ENCODE assay signal across 14 cellular contexts in genomic region chr5:131364507-131365050, GRCh38.
DNase-seq lines count a peak whose midpoint lies in the region; ATAC-seq and TF ChIP-seq lines count a peak whose summit lies in the region.
"Had no signal": no experiment of that assay in that cellular context is flagged by ENCODE, and none has a peak within 500 bp of the region (broad histone marks: within the 10 kb centered on the region; RNA-seq: fewer than 3 reads in every experiment).

No MANE protein-coding gene starts in this region.

- no peak overlapping the region for H3K18ac ChIP-seq in IMR-90 (ENCODE audit: low read depth, low read length)

- 0 out of 2 replicates have a peak overlapping the region, but pooled peaks have one; percentile 10 for H2AK5ac ChIP-seq in IMR-90 (ENCODE audit: low read depth, low read length)

- peak; percentile 76 for ATAC-seq in CD4-positive, alpha-beta T cell (ENCODE audit: poor library complexity)
- no peak for ATAC-seq in IMR-90 (ENCODE audit: low read depth)
- ATAC-seq in activated CD8-positive, alpha-beta T cell treated with anti-CD3 and anti-CD28 coated beads, Interleukin-2, amount 10 ng/mL, durations not matched to agents 7 days and 5 days = peak; percentile 76
- no peak for ATAC-seq in naive B cell (ENCODE audit: low read depth in 2 of 2)
- ATAC-seq: heart right ventricle had no signal

- H3K4me2 ChIP-seq in IMR-90 (ENCODE audit: low read depth, low read length) = no peak overlapping the region

- peaks cover 85% of the 10 kb centered on the region for H3K36me3 Mint-ChIP-seq in CD4-positive, alpha-beta T cell (ENCODE audit: low read depth)
- H3K36me3 Mint-ChIP-seq in activated CD8-positive, alpha-beta T cell treated with anti-CD3 and anti-CD28 coated beads, Interleukin-2, amount 10 ng/mL, durations not matched to agents 7 days and 5 days (ENCODE audit: low read depth) = peaks cover 70% of the 10 kb centered on the region
- peaks cover 29 to 42% of the 10 kb centered on the region in 2 donors for H3K36me3 Mint-ChIP-seq in naive B cell

- no peak overlapping the region for H3K9ac ChIP-seq in IMR-90 (ENCODE audit: low read depth, low read length)

- dilution Hi-C loops in IMR-90 (cut with HindIII; ENCODE audit: low sequenced_read_pairs, unreplicated experiment) = no loop called here

- H3K4me3 ChIP-seq in IMR-90 (ENCODE audit: insufficient read depth, low read depth, low read length) (no peak overlapping the region), ovary (no peak overlapping the region)
- H3K4me3 ChIP-seq: heart right ventricle, prostate gland, SJSA1, thoracic aorta had no signal

- H3K36me3 ChIP-seq in IMR-90 (ENCODE audit: control insufficient read depth, insufficient read depth, low read length) (0 out of 2 replicates have a peak, but pooled peaks cover 3% of the 10 kb centered on the region), ovary (no peaks in the 10 kb centered on the region)
- H3K36me3 ChIP-seq: prostate gland, thoracic aorta had no signal

- no peak overlapping the region for H3K14ac ChIP-seq in IMR-90 (replicated peaks; ENCODE audit: low read depth, low read length)

- peak overlapping the region; percentile 63 for H3K4me3 Mint-ChIP-seq in CD4-positive, alpha-beta T cell
- H3K4me3 Mint-ChIP-seq in activated CD8-positive, alpha-beta T cell treated with anti-CD3 and anti-CD28 coated beads, Interleukin-2, amount 10 ng/mL, durations not matched to agents 7 days and 5 days = peak overlapping the region; percentile 26
- peak overlapping the region in 4 of 8 donors; percentile 2 to 42 (median 5) for H3K4me3 Mint-ChIP-seq in naive B cell

- BruUV-seq in IMR-90 (replicated peaks; lab: Mats Ljungman, UMichigan) = no TSS peak

- H3K79me1 ChIP-seq in IMR-90 (ENCODE audit: low read depth in 1 of 2, low read length in 2 of 2) = peaks cover 23 to 54% of the 10 kb centered on the region in 2 experiments

- no peak overlapping the region for H3K4ac ChIP-seq in IMR-90 (ENCODE audit: low read depth, low read length)

- TF ChIP-seq POLR2A in IMR-90 (IDR thresholded peaks at IDR 0.05; ENCODE audit: low read depth, low read length) = no peak
- no peak for TF ChIP-seq POLR2A in ovary (IDR thresholded peaks at IDR 0.05)

- CTCF ChIA-PET in CD4-positive, alpha-beta T cell (lab: Charles Lee) = interaction anchor here (0.8 to 1.6 kb wide), 4 partner anchors 8 to 99 kb away, joined by 3 to 5 read pairs (median 4); no protein-coding TSS in a partner anchor
- CTCF ChIA-PET in IMR-90 (lab: Yijun Ruan, JAX) = interaction anchor here (0.5 kb wide), 1 partner anchor 38 kb away, joined by 3 read pairs; no protein-coding TSS in a partner anchor
- CTCF ChIA-PET in activated CD8-positive, alpha-beta T cell treated with anti-CD3 and anti-CD28 coated beads, Interleukin-2, amount 10 ng/mL, durations not matched to agents 7 days and 5 days (lab: Charles Lee) = interaction anchor here (1.0 to 2.1 kb wide), 3 partner anchors 8 to 17 kb away, joined by 4 to 10 read pairs (median 4); no protein-coding TSS in a partner anchor

- no peaks in the 10 kb centered on the region for H3K27me3 Mint-ChIP-seq in CD4-positive, alpha-beta T cell
- no peaks in the 10 kb centered on the region for H3K27me3 Mint-ChIP-seq in activated CD8-positive, alpha-beta T cell treated with anti-CD3 and anti-CD28 coated beads, Interleukin-2, amount 10 ng/mL, durations not matched to agents 7 days and 5 days (ENCODE audit: low read depth)
- no peaks in the 10 kb centered on the region for H3K27me3 Mint-ChIP-seq in naive B cell

- in situ Hi-C loops in IMR-90 (cut with MboI; ENCODE audit: low sequenced_read_pairs) = no loop called here

- no CpG with 5 or more reads among the region's 1 CpG for WGBS in IMR-90 (ENCODE audit: extremely low coverage in 2 of 2, insufficient read length in 1 of 2), 2 experiments
- 66 to 87% (median 72%) methylated on average over 1 of the region's 1 CpG for WGBS in ovary, 3 donors

- H3K27ac ChIP-seq in CD4-positive, alpha-beta T cell (ENCODE audit: low read depth, low read length) = peak overlapping the region; percentile 32
- H3K27ac ChIP-seq in IMR-90 (ENCODE audit: insufficient read depth, low read length) (no peak overlapping the region), ovary (no peak overlapping the region)
- H3K27ac ChIP-seq: C4-2B, heart right ventricle, prostate gland, SJSA1, thoracic aorta had no signal

- H3K23ac ChIP-seq in IMR-90 (ENCODE audit: low read depth, low read length) = peak overlapping the region; percentile 37; the same call in 1 of the 2 replicates

- TF ChIP-seq EP300 in ovary (IDR thresholded peaks at IDR 0.05) = no peak

- no peak overlapping the region for H2AFZ ChIP-seq in IMR-90 (replicated peaks; ENCODE audit: low read length, poor library complexity)

- peaks cover 10% of the 10 kb centered on the region for H3K9me1 ChIP-seq in IMR-90 (ENCODE audit: insufficient read depth, low read length)

- H3K27me3 ChIP-seq in CD4-positive, alpha-beta T cell (ENCODE audit: control insufficient read depth, insufficient read depth, low read length) = no peaks in the 10 kb centered on the region
- H3K27me3 ChIP-seq in IMR-90 (ENCODE audit: control insufficient read depth, insufficient read depth, low read length) (no peaks in the 10 kb centered on the region), ovary (no peaks in the 10 kb centered on the region)
- H3K27me3 ChIP-seq: heart right ventricle, SJSA1 had no signal

- H3K9me3 Mint-ChIP-seq in CD4-positive, alpha-beta T cell = peaks cover 2% of the 10 kb centered on the region
- no peaks in the 10 kb centered on the region for H3K9me3 Mint-ChIP-seq in activated CD8-positive, alpha-beta T cell treated with anti-CD3 and anti-CD28 coated beads, Interleukin-2, amount 10 ng/mL, durations not matched to agents 7 days and 5 days (ENCODE audit: insufficient read depth)
- H3K9me3 Mint-ChIP-seq in naive B cell = no peaks in the 10 kb centered on the region

- intact Hi-C loops in CD4-positive, alpha-beta T cell (cut with DNase I, micrococcal nuclease) = loop anchor here in 1 of 2 experiments (2.0 to 5.0 kb wide), 3 partner anchors 14 to 53 kb away; no protein-coding TSS in a partner anchor
- intact Hi-C loops in IMR-90 (cut with micrococcal nuclease) (no loop called here), ovary (cut with DNase I) (loop anchor here in 1 of 4 donors (5.0 kb wide), 1 partner anchor 692 kb away; no protein-coding TSS in a partner anchor), posterior vena cava (cut with DNase I) (no loop called here)

- no peak overlapping the region for H2BK20ac ChIP-seq in IMR-90 (ENCODE audit: low read depth, low read length)

- no peak for TF ChIP-seq RAD21 in IMR-90 (IDR thresholded peaks at IDR 0.05; ENCODE audit: low read length)

- H4K20me1 ChIP-seq in IMR-90 (ENCODE audit: insufficient read depth, low read length) = no peaks in the 10 kb centered on the region

- DNase-seq in CD4-positive, alpha-beta T cell = no peak
- DNase-seq in IMR-90 = no peak
- DNase-seq in activated CD8-positive, alpha-beta T cell treated with anti-CD3 and anti-CD28 coated beads, Interleukin-2, amount 10 ng/mL, durations not matched to agents 7 days and 5 days = peak; percentile 52
- no peak for DNase-seq in naive B cell
- DNase-seq in activated effector memory CD4-positive, alpha-beta T cell treated with anti-CD3 and anti-CD28 coated beads, Interleukin-2, amount 50 U/mL, for 16 hours = no peak
- DNase-seq in ovary = no peak
- DNase-seq in posterior vena cava (ENCODE audit: low spot score) = no peak
- DNase-seq: dermis blood vessel endothelial cell; heart right ventricle; stimulated activated CD4-positive, alpha-beta T cell treated with anti-CD3 and anti-CD28 coated beads, Interleukin-15, amount 100 ng/mL, for 24 hours had no signal

- H2BK5ac ChIP-seq in IMR-90 (ENCODE audit: low read depth, low read length, poor library complexity, severe bottlenecking) = no peak overlapping the region

- H2BK120ac ChIP-seq in IMR-90 (ENCODE audit: low read depth, low read length) = no peak overlapping the region; the same call in 1 of the 2 replicates

- H4K8ac ChIP-seq in IMR-90 (ENCODE audit: low read depth in 2 of 2, low read length in 2 of 2) = no peak overlapping the region

- H3K4me1 ChIP-seq in IMR-90 (ENCODE audit: control insufficient read depth, insufficient read depth, low read length) (peaks cover 4% of the 10 kb centered on the region), ovary (ENCODE audit: insufficient read depth) (no peaks in the 10 kb centered on the region)
- H3K4me1 ChIP-seq: prostate gland had no signal

- no peak overlapping the region for H4K5ac ChIP-seq in IMR-90 (ENCODE audit: low read depth, low read length)

- H3K27ac Mint-ChIP-seq in CD4-positive, alpha-beta T cell = peak overlapping the region; percentile 81
- H3K27ac Mint-ChIP-seq in activated CD8-positive, alpha-beta T cell treated with anti-CD3 and anti-CD28 coated beads, Interleukin-2, amount 10 ng/mL, durations not matched to agents 7 days and 5 days = peak overlapping the region; percentile 81
- peak overlapping the region; percentile 32 to 91 (median 66) for H3K27ac Mint-ChIP-seq in naive B cell

- no peak for TF ChIP-seq CTCF in CD4-positive, alpha-beta T cell (IDR thresholded peaks at IDR 0.05)
- TF ChIP-seq CTCF in IMR-90 (conservative IDR thresholded peaks at IDR 0.05; ENCODE audit: low read depth, low read length) (no peak), ovary (IDR thresholded peaks at IDR 0.05) (no peak)

- no peak overlapping the region for H2AK9ac ChIP-seq in IMR-90 (replicated peaks; ENCODE audit: low read depth, low read length, poor library complexity)

- POLR2A ChIA-PET in CD4-positive, alpha-beta T cell (lab: Charles Lee) = interaction anchor here (0.8 to 3.5 kb wide), 7 partner anchors 8 to 100 kb away, joined by 3 to 21 read pairs (median 7); partner anchors contain the start of gene CDC42SE2
- POLR2A ChIA-PET in IMR-90 (lab: Charles Lee; ENCODE audit: unreplicated experiment) = no interaction called here
- POLR2A ChIA-PET in activated CD8-positive, alpha-beta T cell treated with anti-CD3 and anti-CD28 coated beads, Interleukin-2, amount 10 ng/mL, durations not matched to agents 7 days and 5 days (lab: Charles Lee) = interaction anchor here (0.7 to 1.9 kb wide), 3 partner anchors 15 to 100 kb away, joined by 5 to 7 read pairs (median 6); partner anchors contain the start of gene CDC42SE2

- H2BK15ac ChIP-seq in IMR-90 (ENCODE audit: low read depth, low read length) = no peak overlapping the region

- no peaks in the 10 kb centered on the region for H3K9me3 ChIP-seq in CD4-positive, alpha-beta T cell (ENCODE audit: control insufficient read depth, low read length)
- H3K9me3 ChIP-seq in IMR-90 (ENCODE audit: control insufficient read depth, insufficient read depth, low read length) = no peaks in the 10 kb centered on the region
- no peaks in the 10 kb centered on the region for H3K9me3 ChIP-seq in ovary
- H3K9me3 ChIP-seq: heart right ventricle, prostate gland, SJSA1, thoracic aorta had no signal

- H3K56ac ChIP-seq in IMR-90 (ENCODE audit: extremely low read depth, insufficient read depth, low read length) = no peak overlapping the region

- peaks cover 89% of the 10 kb centered on the region for H3K4me1 Mint-ChIP-seq in CD4-positive, alpha-beta T cell (ENCODE audit: low read depth)
- H3K4me1 Mint-ChIP-seq in activated CD8-positive, alpha-beta T cell treated with anti-CD3 and anti-CD28 coated beads, Interleukin-2, amount 10 ng/mL, durations not matched to agents 7 days and 5 days (ENCODE audit: low read depth) = peaks cover 63% of the 10 kb centered on the region
- peaks cover 42 to 59% (median 51%) of the 10 kb centered on the region in 3 donors for H3K4me1 Mint-ChIP-seq in naive B cell

- H4K91ac ChIP-seq in IMR-90 (ENCODE audit: insufficient read depth, low read depth, low read length) = no peak overlapping the region

Comparison
In these comparisons a context has a peak if more than half of its experiments do, and no peak if none do; other contexts are left out.
1. ATAC-seq: peak in CD4-positive, alpha-beta T cell (single experiment) and activated CD8-positive, alpha-beta T cell treated with anti-CD3 and anti-CD28 coated beads, Interleukin-2, amount 10 ng/mL, durations not matched to agents 7 days and 5 days (single experiment); none in IMR-90 (single experiment) and naive B cell (0 of 2).
2. Peak in every context shown above with its lines, with median percentiles within 50 percentile points of each other: H3K27ac Mint-ChIP-seq.